In the genomic region with DNA sequence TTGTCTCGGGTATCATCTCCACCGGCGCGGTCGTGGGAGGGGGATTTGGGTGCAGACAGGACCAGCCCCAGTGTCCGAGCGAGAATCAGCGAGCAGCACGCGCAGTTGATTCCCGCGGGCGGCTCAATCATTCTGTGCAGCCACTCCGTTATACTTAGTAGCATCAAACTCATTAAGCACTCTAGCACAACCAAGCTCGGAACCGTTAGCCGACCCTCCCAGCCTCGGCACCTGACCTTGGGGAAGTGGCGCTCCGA, we compare ENCODE assay signal across 8 cellular contexts. TPM values are rescaled to one million over a fixed set of nuclear protein-coding genes. Genes with fewer than 3 reads are reported as not detected.
A peak's percentile ranks its signal among the peaks of the same experiment; 100 is the strongest.
DNase-seq lines count a peak whose midpoint lies in the region; TF ChIP-seq lines count a peak whose summit lies in the region.

No MANE protein-coding gene starts in this region.

- peak overlapping the region; percentile 94 for H3K27ac ChIP-seq in CD8-positive, alpha-beta memory T cell (ENCODE audit: low read depth, low read length)
- peak overlapping the region; percentile 76 for H3K27ac ChIP-seq in OCI-LY3 (ENCODE audit: low read length)
- peak overlapping the region; percentile 98 for H3K27ac ChIP-seq in epithelial cell of prostate
- peak overlapping the region; percentile 69 for H3K27ac ChIP-seq in neuronal stem cell (replicated peaks; ENCODE audit: low read length)

- H2AK5ac ChIP-seq in neuronal stem cell (ENCODE audit: low read depth, low read length) = no peak overlapping the region

- WGBS in neuronal stem cell (ENCODE audit: extremely low coverage in 2 of 2, insufficient read length in 2 of 2, insufficient replicate concordance in 1 of 2), 2 donors = no CpG with 5 or more reads among the region's 20 CpGs

- no peaks in the 10 kb centered on the region for H3K9me3 ChIP-seq in CD8-positive, alpha-beta memory T cell (ENCODE audit: low read length)
- H3K9me3 ChIP-seq in OCI-LY3 (ENCODE audit: insufficient read depth, low read length) (no peaks in the 10 kb centered on the region), neuronal stem cell (replicated peaks in 1 of 2; ENCODE audit: control insufficient read depth in 2 of 2, insufficient read depth in 1 of 2, low read depth in 1 of 2, low read length in 2 of 2) (peaks cover 0 to 2% of the 10 kb centered on the region in 2 donors)

- no peak overlapping the region for H4K8ac ChIP-seq in neuronal stem cell (ENCODE audit: low read depth, low read length)

- H3K36me3 Mint-ChIP-seq in CD8-positive, alpha-beta memory T cell = peaks cover 0 to 36% (median 7%) of the 10 kb centered on the region in 3 donors

- peak overlapping the region; percentile 87 for H2AFZ ChIP-seq in OCI-LY3 (ENCODE audit: low read depth, low read length)
- peak overlapping the region; percentile 97 for H2AFZ ChIP-seq in neuronal stem cell (ENCODE audit: low read length)

- peaks cover 11% of the 10 kb centered on the region for H3K79me1 ChIP-seq in neuronal stem cell (ENCODE audit: low read depth, low read length)

- no peaks in the 10 kb centered on the region for H4K20me1 ChIP-seq in OCI-LY3 (ENCODE audit: insufficient read depth, low read length)

- H3K4me2 ChIP-seq in OCI-LY3 (ENCODE audit: low read length) (peak overlapping the region; percentile 79), neuronal stem cell (ENCODE audit: insufficient read depth, low read length, poor library complexity, severe bottlenecking) (peak overlapping the region; percentile 62)

- H3K36me3 ChIP-seq in CD8-positive, alpha-beta memory T cell (ENCODE audit: insufficient read depth, low read length) = peaks cover 3% of the 10 kb centered on the region
- H3K36me3 ChIP-seq in OCI-LY3 (replicated peaks; ENCODE audit: low read depth, low read length) (peaks cover 9% of the 10 kb centered on the region), neuronal stem cell (replicated peaks in 1 of 2; ENCODE audit: control insufficient read depth in 2 of 2, insufficient read depth in 2 of 2, low read length in 2 of 2) (peaks cover 9 to 18% of the 10 kb centered on the region in 2 donors)

- peaks cover 39 to 66% (median 48%) of the 10 kb centered on the region in 3 donors for H3K4me1 Mint-ChIP-seq in CD8-positive, alpha-beta memory T cell

- H3K27me3 ChIP-seq in CD8-positive, alpha-beta memory T cell (ENCODE audit: insufficient read depth, low read length, poor library complexity, severe bottlenecking) = no peaks in the 10 kb centered on the region
- no peaks in the 10 kb centered on the region for H3K27me3 ChIP-seq in OCI-LY3 (ENCODE audit: low read depth, low read length)
- H3K27me3 ChIP-seq in neuronal stem cell (ENCODE audit: control insufficient read depth in 3 of 3, insufficient read depth in 3 of 3, low read depth in 1 of 3, low read length in 3 of 3) = no peaks in the 10 kb centered on the region

- no peak overlapping the region for H2BK15ac ChIP-seq in neuronal stem cell (ENCODE audit: low read length)

- no peak overlapping the region for H2BK120ac ChIP-seq in neuronal stem cell (ENCODE audit: low read depth, low read length)

- H3K4ac ChIP-seq in neuronal stem cell (ENCODE audit: low read length) = no peak overlapping the region

- POLR2A ChIA-PET in CD8-positive, alpha-beta memory T cell (lab: Charles Lee) = interaction anchor here (0.5 to 1.4 kb wide), 6 partner anchors 14 to 223 kb away, joined by 3 to 4 read pairs (median 3); a partner anchor contains a TSS

- H3K14ac ChIP-seq in neuronal stem cell (ENCODE audit: low read length) = no peak overlapping the region

- peak overlapping the region; percentile 77 for H3K18ac ChIP-seq in neuronal stem cell (ENCODE audit: low read length)

- TF ChIP-seq CTCF in OCI-LY3 (IDR thresholded peaks at IDR 0.05; ENCODE audit: low read depth, low read length) = no peak

- no peak overlapping the region for H2BK5ac ChIP-seq in neuronal stem cell (ENCODE audit: low read length)

- H4K91ac ChIP-seq in neuronal stem cell (ENCODE audit: low read depth, low read length, poor library complexity) = no peak overlapping the region

- peaks cover 65% of the 10 kb centered on the region for H3K79me2 ChIP-seq in OCI-LY3 (ENCODE audit: low read length)

- no peak overlapping the region for H2BK12ac ChIP-seq in neuronal stem cell (ENCODE audit: low read length)

- H3K4me3 ChIP-seq in CD8-positive, alpha-beta memory T cell (ENCODE audit: low read length) = peak overlapping the region; percentile 98
- peak overlapping the region; percentile 94 for H3K4me3 ChIP-seq in OCI-LY3 (ENCODE audit: low read length)
- peak overlapping the region; percentile 93 to 97 for H3K4me3 ChIP-seq in neuronal stem cell (ENCODE audit: low read length in 2 of 2)

- H3K27ac Mint-ChIP-seq in CD8-positive, alpha-beta memory T cell = peak overlapping the region; percentile 80 to 98 (median 95)

- no peaks in the 10 kb centered on the region for H3K27me3 Mint-ChIP-seq in CD8-positive, alpha-beta memory T cell

- H3K4me3 Mint-ChIP-seq in CD8-positive, alpha-beta memory T cell = peak overlapping the region; percentile 93 to 98 (median 97)

- no peaks in the 10 kb centered on the region for H3K9me3 Mint-ChIP-seq in CD8-positive, alpha-beta memory T cell

- peak overlapping the region; percentile 99 for H3K9ac ChIP-seq in OCI-LY3 (ENCODE audit: low read length)
- peak overlapping the region; percentile 91 for H3K9ac ChIP-seq in neuronal stem cell (ENCODE audit: low read depth, low read length, poor library complexity)

- no peak for DNase-seq in CD8-positive, alpha-beta memory T cell
- DNase-seq in epithelial cell of prostate (ENCODE audit: low read depth, low spot score) (no peak), neuronal stem cell (ENCODE audit: low spot score) (no peak), pons (ENCODE audit: low spot score) (no peak), NOMO-1 treated with DMSO at 0.1 percent for 48 hours (lab: John Stamatoyannopoulos, UW; ENCODE audit: unreplicated experiment) (no peak), cerebellum (ENCODE audit: low spot score) (no peak)
- DNase-seq in NK-92 treated with Interleukin-12 subunit alpha and Interleukin-12 subunit beta, amount 100 ng/mL, for 24 hours (lab: John Stamatoyannopoulos, UW) = no peak

- H3K4me1 ChIP-seq in CD8-positive, alpha-beta memory T cell (ENCODE audit: insufficient read depth, low read length) = peaks cover 39% of the 10 kb centered on the region
- H3K4me1 ChIP-seq in OCI-LY3 (ENCODE audit: low read length) (peaks cover 7% of the 10 kb centered on the region; the same call in 1 of the 2 replicates), neuronal stem cell (ENCODE audit: control insufficient read depth in 2 of 2, insufficient read depth in 1 of 2, low read depth in 1 of 2, low read length in 2 of 2) (peaks cover 2 to 7% of the 10 kb centered on the region in 2 donors)

- peak overlapping the region; percentile 70 for H3K23ac ChIP-seq in neuronal stem cell (ENCODE audit: low read depth, low read length, poor library complexity)

- CTCF ChIA-PET in CD8-positive, alpha-beta memory T cell (lab: Charles Lee) = interaction anchor here (0.7 to 4.5 kb wide), 7 partner anchors 10 to 63 kb away, joined by 3 to 28 read pairs (median 4); a partner anchor contains a TSS

RNA-seq across cellular contexts. Expression of a gene that starts 0.2 kb away (rescaled TPM):
- 10 to 100 TPM in 1 of 2 experiments, 1 to 10 TPM in 1; 8.9 to 10.4 TPM for total RNA-seq in CD8-positive, alpha-beta memory T cell
- 8.8 TPM for polyA plus RNA-seq in CD8-positive, alpha-beta memory T cell
- polyA plus RNA-seq in neuronal stem cell (2013, experiment 1 of 2) = 19.9 TPM
- polyA plus RNA-seq in neuronal stem cell (2013, experiment 2 of 2) = 19.3 TPM
- total RNA-seq in cerebellum = 9.3 TPM

RNA-seq across cellular contexts. Expression of a gene that starts 0.4 kb away (rescaled TPM):
- 10 to 100 TPM; 27.3 to 27.6 TPM for total RNA-seq in CD8-positive, alpha-beta memory T cell
- polyA plus RNA-seq in CD8-positive, alpha-beta memory T cell = 42.7 TPM
- 28.5 TPM for polyA plus RNA-seq in neuronal stem cell (2013, experiment 1 of 2)
- polyA plus RNA-seq in neuronal stem cell (2013, experiment 2 of 2) = 29.6 TPM
- 26.0 TPM for total RNA-seq in cerebellum

RNA-seq across cellular contexts. Expression of a gene that starts 39.2 kb away (rescaled TPM):
- under 1 TPM in 1 of 2 experiments, not detected in 1; 0.20 TPM for total RNA-seq in CD8-positive, alpha-beta memory T cell
- polyA plus RNA-seq in CD8-positive, alpha-beta memory T cell = 0.64 TPM
- 13.0 TPM for polyA plus RNA-seq in neuronal stem cell (2013, experiment 1 of 2)
- 12.5 TPM for polyA plus RNA-seq in neuronal stem cell (2013, experiment 2 of 2)
- total RNA-seq in cerebellum = 1.1 TPM

RNA-seq across cellular contexts. Expression of a gene that starts 52.0 kb away (rescaled TPM):
- total RNA-seq in CD8-positive, alpha-beta memory T cell = 100 to 1,000 TPM; 137 to 143 TPM
- polyA plus RNA-seq in CD8-positive, alpha-beta memory T cell = 77.3 TPM
- 14.3 TPM for polyA plus RNA-seq in neuronal stem cell (2013, experiment 1 of 2)
- polyA plus RNA-seq in neuronal stem cell (2013, experiment 2 of 2) = 13.9 TPM
- 19.5 TPM for total RNA-seq in cerebellum
